1 cellular context compared by ENCODE assay signal in the genomic region with DNA sequence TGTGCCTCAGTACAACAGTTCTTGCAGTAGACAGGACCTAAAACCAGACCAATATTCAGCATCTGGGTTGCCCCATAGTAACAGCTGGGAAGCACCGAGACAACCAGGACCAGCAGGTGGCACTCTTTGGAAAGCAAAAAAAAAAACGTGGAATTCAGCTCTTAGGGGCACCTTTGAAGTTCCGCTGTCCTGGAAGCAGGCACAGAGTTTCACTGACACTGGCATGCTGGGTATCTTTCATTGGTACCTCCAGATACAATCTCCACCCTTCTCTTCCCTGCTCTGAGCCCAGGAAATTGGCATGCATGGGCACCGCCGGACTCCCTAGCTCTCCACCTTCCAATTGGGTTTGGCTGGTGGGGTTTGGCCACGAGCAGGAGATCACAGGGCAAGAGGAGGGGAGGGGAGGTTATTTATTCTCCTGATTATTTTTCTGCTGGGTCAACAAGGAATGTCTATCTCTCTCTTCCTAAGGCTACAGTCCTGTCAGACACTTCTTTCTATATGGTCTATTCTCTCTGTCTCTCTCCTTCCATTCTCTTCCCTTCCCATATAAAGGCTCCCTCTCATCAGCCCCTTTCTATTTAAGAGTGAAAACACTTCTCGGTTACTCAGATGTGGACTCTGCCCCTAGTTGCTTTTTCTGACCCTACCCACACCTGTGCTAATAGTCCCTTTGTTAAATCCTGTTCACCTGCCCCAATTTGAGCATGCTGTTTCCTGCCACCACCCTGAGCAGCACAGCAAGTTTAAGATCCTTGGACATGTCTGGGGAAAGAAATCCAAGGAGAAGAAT.
TF ChIP-seq lines count a peak whose summit lies in the region.

No MANE protein-coding gene starts in this region.

TF ChIP-seq in H1, 55 proteins besides CTCF, POLR2A, EP300 and RAD21:
- no peak for TF ChIP-seq KDM1A (IDR thresholded peaks at IDR 0.05; ENCODE audit: borderline replicate concordance, low read length)
- no peak for TF ChIP-seq CHD1 (IDR thresholded peaks at IDR 0.05; ENCODE audit: low read depth, low read length)
- TF ChIP-seq YY1 (IDR thresholded peaks at IDR 0.05; ENCODE audit: low read depth, low read length), result 0 out of 2 replicates have a peak, but pooled peaks have one; percentile 23
- 0 out of 2 replicates have a peak, but pooled peaks have one; percentile 42 for TF ChIP-seq TEAD4 (IDR thresholded peaks at IDR 0.05; ENCODE audit: low read depth, low read length)
